26 cellular contexts compared by ENCODE assay signal in genomic region chr17:16918443-16918842, GRCh38. TPM values are rescaled to one million over a fixed set of nuclear protein-coding genes. Genes with fewer than 3 reads are reported as not detected.
DNase-seq lines count a peak whose midpoint lies in the region; ATAC-seq and TF ChIP-seq lines count a peak whose summit lies in the region.
"Had no signal": no experiment of that assay in that cellular context is flagged by ENCODE, and none has a peak within 500 bp of the region (broad histone marks: within the 10 kb centered on the region; RNA-seq: fewer than 3 reads in every experiment).

No MANE protein-coding gene starts in this region.

- intact Hi-C loops in stomach (cut with DNase I; ENCODE audit: low total_unique reads): no loop called here

- TF ChIP-seq CTCF in stomach (IDR thresholded peaks at IDR 0.05): no peak

- no peak overlapping the region for H3K4me3 ChIP-seq in stomach
- H3K4me3 ChIP-seq: tibial artery had no signal

- no peak for ATAC-seq in activated CD4-positive, CD25-positive, alpha-beta regulatory T cell treated with anti-CD3 and anti-CD28 coated beads, Interleukin-2, amount 50 U/mL, for 24 hours
- ATAC-seq in left lobe of liver (no peak), HG02938 (IDR thresholded peaks at IDR 0.05; ENCODE audit: unreplicated experiment) (no peak)
- ATAC-seq: activated T-cell treated with anti-CD3 and anti-CD28 coated beads, Interleukin-2, amount 50 U/mL, for 72 hours; naive thymus-derived CD4-positive, alpha-beta T cell had no signal

- DNase-seq in activated CD4-positive, CD25-positive, alpha-beta regulatory T cell treated with anti-CD3 and anti-CD28 coated beads, Interleukin-2, amount 50 U/mL, for 72 hours: peak; percentile 25
- peak; percentile 9 for DNase-seq in LoVo (ENCODE audit: low spot score)
- peak; percentile 10 for DNase-seq in left lobe of liver (ENCODE audit: low spot score)
- peak; percentile 7 for DNase-seq in stomach
- no peak for DNase-seq in NCI-H1436 (lab: John Stamatoyannopoulos, UW)
- no peak for DNase-seq in COLO829 (ENCODE audit: low spot score)
- DNase-seq: activated naive CD4-positive, alpha-beta T cell; activated T-cell treated with anti-CD3 and anti-CD28 coated beads, Interleukin-2, amount 50 U/mL, for 72 hours; BE2C; H9; KBM-7; NCI-H1436 treated with DMSO at 0.1 percent for 48 hours; NCI-H524; occipital lobe; retina; SIG-M5; small intestine; stimulated activated CD4-positive, alpha-beta T cell treated with anti-CD3 and anti-CD28 coated beads, Interleukin-1b, Interleukin-23, amount 100 ng/mL, for 48 hours had no signal

- no peaks in the 10 kb centered on the region for H3K36me3 ChIP-seq in stomach
- H3K36me3 ChIP-seq: BE2C, tibial artery had no signal

- no peak overlapping the region for H3K27ac ChIP-seq in stomach
- H3K27ac ChIP-seq: tibial artery had no signal

- no peaks in the 10 kb centered on the region for H3K4me1 ChIP-seq in stomach
- H3K4me1 ChIP-seq: BE2C, tibial artery had no signal

- TF ChIP-seq EP300 in stomach (IDR thresholded peaks at IDR 0.05): no peak

- TF ChIP-seq POLR2A in stomach (IDR thresholded peaks at IDR 0.05): no peak

- 77 to 85% (median 82%) methylated on average over 6 of the region's 6 CpGs for WGBS in stomach, 5 donors

- no peaks in the 10 kb centered on the region for H3K9me3 ChIP-seq in stomach
- H3K9me3 ChIP-seq: BE2C, tibial artery had no signal

- H3K27me3 ChIP-seq in stomach: no peaks in the 10 kb centered on the region
- H3K27me3 ChIP-seq: BE2C had no signal

RNA-seq across cellular contexts. Expression of gene TNFRSF13B, which starts 53.5 kb away (rescaled TPM):
- total RNA-seq in left lobe of liver (not detected), stomach (under 1 TPM in 1 of 5 donors, not detected in 4; 0.37 TPM)
- polyA plus RNA-seq in stomach: 1 to 10 TPM in 2 of 3 donors, under 1 TPM in 1; 0.25 to 1.8 (median 1.8) TPM
- total RNA-seq: activated T-cell treated with anti-CD3 and anti-CD28 coated beads, Interleukin-2, amount 50 U/mL, for 72 hours; cerebellum; glomerular endothelial cell; HT1080; mesothelial cell of epicardium; occipital lobe had no signal

Comparison
In these comparisons a context has a peak if more than half of its experiments do, and no peak if none do; other contexts are left out.
1. DNase-seq: peak in activated CD4-positive, CD25-positive, alpha-beta regulatory T cell treated with anti-CD3 and anti-CD28 coated beads, Interleukin-2, amount 50 U/mL, for 72 hours (single experiment), LoVo (single experiment), left lobe of liver (single experiment) and stomach (single experiment); none in NCI-H1436 (single experiment) and COLO829 (single experiment).